9 cellular contexts compared by ENCODE assay signal in genomic region chr21:36964832-36965719, GRCh38. TPM values are rescaled to one million over a fixed set of nuclear protein-coding genes. Genes with fewer than 3 reads are reported as not detected.
DNase-seq lines count a peak whose midpoint lies in the region; ATAC-seq and TF ChIP-seq lines count a peak whose summit lies in the region.
"Had no signal": no experiment of that assay in that cellular context is flagged by ENCODE, and none has a peak within 500 bp of the region (broad histone marks: within the 10 kb centered on the region; RNA-seq: fewer than 3 reads in every experiment).

No MANE protein-coding gene starts in this region.

- CTCF ChIA-PET in activated CD4-positive, alpha-beta T cell treated with anti-CD3 and anti-CD28 coated beads for 36 hours (lab: Charles Lee): interaction anchor here (0.6 to 2.2 kb wide), 10 partner anchors 9 to 303 kb away, joined by 3 to 11 read pairs (median 5); no protein-coding TSS in a partner anchor

- H4K20me1 ChIP-seq in smooth muscle cell (ENCODE audit: low read depth): no peaks in the 10 kb centered on the region

- no peak for DNase-seq in activated CD4-positive, alpha-beta T cell treated with anti-CD3 and anti-CD28 coated beads for 36 hours
- no peak for DNase-seq in activated CD4-positive, alpha-beta T cell treated with anti-CD3 and anti-CD28 coated beads, Interleukin-2, amount 50 U/mL, for 1 hour
- DNase-seq in SJSA1 (ENCODE audit: low read depth in 1 of 2, low spot score in 2 of 2) (no peak), erythroblast (lab: John Stamatoyannopoulos, UW) (peak; percentile 64 to 68), smooth muscle cell (lab: John Stamatoyannopoulos, UW; ENCODE audit: unreplicated experiment) (no peak), mucosa of gallbladder (ENCODE audit: low spot score) (no peak), left colon (no peak)
- no peak for DNase-seq in activated CD4-positive, alpha-beta T cell treated with anti-CD3 and anti-CD28 coated beads, Interleukin-2, amount 50 U/mL, for 48 hours
- DNase-seq: T1000 had no signal

- H3F3A ChIP-seq in smooth muscle cell (ENCODE audit: low read depth): peaks cover 6% of the 10 kb centered on the region

- H3K4me3 Mint-ChIP-seq in activated CD4-positive, alpha-beta T cell treated with anti-CD3 and anti-CD28 coated beads for 36 hours: peak overlapping the region; percentile 73

- no peak overlapping the region for H2AFZ ChIP-seq in smooth muscle cell (ENCODE audit: low read depth)

- H3K4me2 ChIP-seq in smooth muscle cell: peak overlapping the region; percentile 97

- ATAC-seq in activated CD4-positive, alpha-beta T cell treated with anti-CD3 and anti-CD28 coated beads for 36 hours: no peak
- ATAC-seq in left colon: no peak

- no peak overlapping the region for H3K9ac ChIP-seq in smooth muscle cell (ENCODE audit: low read depth)

- H3K36me3 ChIP-seq in SJSA1 (peaks cover 26% of the 10 kb centered on the region), smooth muscle cell (ENCODE audit: low read depth) (no peaks in the 10 kb centered on the region)

- intact Hi-C loops in activated CD4-positive, alpha-beta T cell treated with anti-CD3 and anti-CD28 coated beads for 36 hours (cut with DNase I, micrococcal nuclease): loop anchor here in 1 of 2 experiments (5.0 kb wide), 3 partner anchors 292 to 597 kb away; partner anchors contain the start of gene DYRK1A
- intact Hi-C loops in left colon (cut with DNase I, micrococcal nuclease): no loop called here

- WGBS in smooth muscle cell (ENCODE audit: low lambda C conversion rate): 83% methylated on average over 8 of the region's 8 CpGs

- H3K4me1 ChIP-seq in SJSA1 (replicated peaks): peaks cover 21% of the 10 kb centered on the region
- H3K4me1 ChIP-seq in smooth muscle cell (ENCODE audit: low read depth): peaks cover 2% of the 10 kb centered on the region

- POLR2A ChIA-PET in activated CD4-positive, alpha-beta T cell treated with anti-CD3 and anti-CD28 coated beads for 36 hours (lab: Charles Lee): interaction anchor here (1.5 kb wide), 1 partner anchor 645 kb away, joined by 4 read pairs; the partner anchor contains the start of gene MORC3

- H3K9me3 ChIP-seq in SJSA1 (replicated peaks): 0 out of 2 replicates have a peak, but pooled peaks cover 3% of the 10 kb centered on the region
- no peaks in the 10 kb centered on the region for H3K9me3 ChIP-seq in smooth muscle cell (replicated peaks; ENCODE audit: low read depth)

- peaks cover 9% of the 10 kb centered on the region for H3K4me1 Mint-ChIP-seq in activated CD4-positive, alpha-beta T cell treated with anti-CD3 and anti-CD28 coated beads for 36 hours

- H3K27ac Mint-ChIP-seq in activated CD4-positive, alpha-beta T cell treated with anti-CD3 and anti-CD28 coated beads for 36 hours: peak overlapping the region; percentile 88

- no peaks in the 10 kb centered on the region for H3K27me3 ChIP-seq in SJSA1 (replicated peaks)
- H3K27me3 ChIP-seq in smooth muscle cell (ENCODE audit: low read depth): no peaks in the 10 kb centered on the region

- peaks cover 13% of the 10 kb centered on the region for H3K36me3 Mint-ChIP-seq in activated CD4-positive, alpha-beta T cell treated with anti-CD3 and anti-CD28 coated beads for 36 hours (ENCODE audit: low read depth)

- H3K79me2 ChIP-seq in smooth muscle cell (ENCODE audit: low read depth): no peaks in the 10 kb centered on the region

- TF ChIP-seq POLR2A in erythroblast (IDR thresholded peaks at IDR 0.05; ENCODE audit: low read length): peak; percentile 20

- H3K27ac ChIP-seq in SJSA1: no peak overlapping the region; the same call in 1 of the 2 replicates
- H3K27ac ChIP-seq in smooth muscle cell (ENCODE audit: low read depth): no peak overlapping the region

- peak overlapping the region; percentile 93; the same call in 1 of the 2 replicates for H3K4me3 ChIP-seq in SJSA1
- H3K4me3 ChIP-seq in smooth muscle cell: peak overlapping the region; percentile 78

- H3K27me3 Mint-ChIP-seq in activated CD4-positive, alpha-beta T cell treated with anti-CD3 and anti-CD28 coated beads for 36 hours: no peaks in the 10 kb centered on the region

- no peaks in the 10 kb centered on the region for H3K9me3 Mint-ChIP-seq in activated CD4-positive, alpha-beta T cell treated with anti-CD3 and anti-CD28 coated beads for 36 hours (ENCODE audit: low read depth)

- no peak for TF ChIP-seq CTCF in smooth muscle cell (IDR thresholded peaks at IDR 0.05; ENCODE audit: borderline replicate concordance, insufficient read depth, poor library complexity, severe bottlenecking)

RNA-seq across cellular contexts. Expression of gene HLCS, which starts 1.4 kb away (rescaled TPM):
- 10 to 100 TPM; 14.3 to 15.0 TPM for total RNA-seq in activated CD4-positive, alpha-beta T cell treated with anti-CD3 and anti-CD28 coated beads for 36 hours
- total RNA-seq in SJSA1 (2014; rRNA removed; shearing (Covaris generic)): 12.7 and 20.9 TPM in 2 replicates
- total RNA-seq in smooth muscle cell: 17.5 and 20.6 TPM in 2 replicates
- 7.5 and 13.7 TPM in 2 replicates for polyA plus RNA-seq in smooth muscle cell
- total RNA-seq in mucosa of gallbladder: 15.5 TPM
- 10 to 100 TPM; 14.1 to 18.8 TPM for total RNA-seq in left colon

RNA-seq across cellular contexts. Expression of gene RIPPLY3, which starts 41.4 kb away (rescaled TPM):
- under 1 TPM in 1 of 2 experiments, not detected in 1; 0.16 TPM for total RNA-seq in activated CD4-positive, alpha-beta T cell treated with anti-CD3 and anti-CD28 coated beads for 36 hours
- total RNA-seq in SJSA1 (2014; rRNA removed; shearing (Covaris generic)): 1.7 TPM in 1 of 2 replicates, not detected in the other
- total RNA-seq in smooth muscle cell (not detected in 2 replicates), mucosa of gallbladder (0.20 TPM), left colon (under 1 TPM in 1 of 2 donors, not detected in 1; 0.11 TPM)
- polyA plus RNA-seq in smooth muscle cell: not detected in 2 replicates

Comparison
In these comparisons a context has a peak if more than half of its experiments do, and no peak if none do; other contexts are left out.
1. DNase-seq: peak in erythroblast (2 of 2); none in activated CD4-positive, alpha-beta T cell treated with anti-CD3 and anti-CD28 coated beads for 36 hours (single experiment), activated CD4-positive, alpha-beta T cell treated with anti-CD3 and anti-CD28 coated beads, Interleukin-2, amount 50 U/mL, for 1 hour (single experiment), SJSA1 (0 of 2), smooth muscle cell (single experiment), mucosa of gallbladder (single experiment), left colon (0 of 2) and activated CD4-positive, alpha-beta T cell treated with anti-CD3 and anti-CD28 coated beads, Interleukin-2, amount 50 U/mL, for 48 hours (0 of 2).